8 cellular contexts compared by ENCODE assay signal in genomic region chr9:92986175-92987110, GRCh38. TPM values are rescaled to one million over a fixed set of nuclear protein-coding genes. Genes with fewer than 3 reads are reported as not detected.
A peak's percentile ranks its signal among the peaks of the same experiment; 100 is the strongest.
DNase-seq lines count a peak whose midpoint lies in the region; ATAC-seq and TF ChIP-seq lines count a peak whose summit lies in the region.

No MANE protein-coding gene starts in this region.

- no peak for ATAC-seq in stimulated activated effector memory CD8-positive, alpha-beta T cell treated with anti-CD3 and anti-CD28 coated beads, Interleukin-12 subunit alpha, Interleukin-12 subunit beta, amount 100 ng/mL, for 72 hours
- ATAC-seq in GM21825 (IDR thresholded peaks at IDR 0.05; ENCODE audit: unreplicated experiment) (no peak), GM21576 (IDR thresholded peaks at IDR 0.05; ENCODE audit: unreplicated experiment) (no peak)

- H3K4me3 Mint-ChIP-seq in activated CD4-positive, alpha-beta memory T cell treated with anti-CD3 and anti-CD28 coated beads, Interleukin-2, amount 10 ng/mL, durations not matched to agents 7 days and 5 days = no peak overlapping the region
- no peak overlapping the region for H3K4me3 Mint-ChIP-seq in stimulated activated effector memory CD8-positive, alpha-beta T cell treated with anti-CD3 and anti-CD28 coated beads, Interleukin-12 subunit alpha, Interleukin-12 subunit beta, amount 100 ng/mL, for 72 hours

- peaks cover 66% of the 10 kb centered on the region for H3K4me1 Mint-ChIP-seq in activated CD4-positive, alpha-beta memory T cell treated with anti-CD3 and anti-CD28 coated beads, Interleukin-2, amount 10 ng/mL, durations not matched to agents 7 days and 5 days
- peaks cover 68% of the 10 kb centered on the region for H3K4me1 Mint-ChIP-seq in stimulated activated effector memory CD8-positive, alpha-beta T cell treated with anti-CD3 and anti-CD28 coated beads, Interleukin-12 subunit alpha, Interleukin-12 subunit beta, amount 100 ng/mL, for 72 hours

- H3K27ac Mint-ChIP-seq in activated CD4-positive, alpha-beta memory T cell treated with anti-CD3 and anti-CD28 coated beads, Interleukin-2, amount 10 ng/mL, durations not matched to agents 7 days and 5 days = peak overlapping the region; percentile 48
- H3K27ac Mint-ChIP-seq in stimulated activated effector memory CD8-positive, alpha-beta T cell treated with anti-CD3 and anti-CD28 coated beads, Interleukin-12 subunit alpha, Interleukin-12 subunit beta, amount 100 ng/mL, for 72 hours = peak overlapping the region; percentile 66

- TF ChIP-seq CTCF in epithelial cell of proximal tubule (conservative IDR thresholded peaks at IDR 0.05; ENCODE audit: low read depth, low read length) = peak; percentile 62

- H3K9me3 Mint-ChIP-seq in activated CD4-positive, alpha-beta memory T cell treated with anti-CD3 and anti-CD28 coated beads, Interleukin-2, amount 10 ng/mL, durations not matched to agents 7 days and 5 days = peaks cover 28% of the 10 kb centered on the region
- H3K9me3 Mint-ChIP-seq in stimulated activated effector memory CD8-positive, alpha-beta T cell treated with anti-CD3 and anti-CD28 coated beads, Interleukin-12 subunit alpha, Interleukin-12 subunit beta, amount 100 ng/mL, for 72 hours = peaks cover 8% of the 10 kb centered on the region

- H3K4me3 ChIP-seq in epithelial cell of proximal tubule (ENCODE audit: low read depth, low read length) = no peak overlapping the region

- CTCF ChIA-PET in activated CD4-positive, alpha-beta memory T cell treated with anti-CD3 and anti-CD28 coated beads, Interleukin-2, amount 10 ng/mL, durations not matched to agents 7 days and 5 days (lab: Charles Lee) = interaction anchor here (1.2 to 2.4 kb wide), 2 partner anchors 8 to 17 kb away, joined by 3 to 14 read pairs; no protein-coding TSS in a partner anchor

- POLR2A ChIA-PET in activated CD4-positive, alpha-beta memory T cell treated with anti-CD3 and anti-CD28 coated beads, Interleukin-2, amount 10 ng/mL, durations not matched to agents 7 days and 5 days (lab: Charles Lee) = no interaction called here

- peaks cover 97% of the 10 kb centered on the region for H3K36me3 Mint-ChIP-seq in activated CD4-positive, alpha-beta memory T cell treated with anti-CD3 and anti-CD28 coated beads, Interleukin-2, amount 10 ng/mL, durations not matched to agents 7 days and 5 days (ENCODE audit: low read depth)
- peaks cover 84% of the 10 kb centered on the region for H3K36me3 Mint-ChIP-seq in stimulated activated effector memory CD8-positive, alpha-beta T cell treated with anti-CD3 and anti-CD28 coated beads, Interleukin-12 subunit alpha, Interleukin-12 subunit beta, amount 100 ng/mL, for 72 hours

- H3K27me3 Mint-ChIP-seq in activated CD4-positive, alpha-beta memory T cell treated with anti-CD3 and anti-CD28 coated beads, Interleukin-2, amount 10 ng/mL, durations not matched to agents 7 days and 5 days = no peaks in the 10 kb centered on the region

- DNase-seq in AML-193 (lab: John Stamatoyannopoulos, UW) (peak; percentile 31 to 41), HT-29 (ENCODE audit: low spot score) (peak; percentile 68), epithelial cell of proximal tubule (ENCODE audit: low read depth) (no peak), NCI-H2227 (lab: John Stamatoyannopoulos, UW; ENCODE audit: unreplicated experiment) (no peak)
- DNase-seq in activated CD4-positive, alpha-beta memory T cell treated with anti-CD3 and anti-CD28 coated beads, Interleukin-2, amount 10 ng/mL, durations not matched to agents 7 days and 5 days = peak; percentile 47
- no peak for DNase-seq in stimulated activated effector memory CD8-positive, alpha-beta T cell treated with anti-CD3 and anti-CD28 coated beads, Interleukin-12 subunit alpha, Interleukin-12 subunit beta, amount 100 ng/mL, for 72 hours (ENCODE audit: low spot score in 2 of 2)

RNA-seq across cellular contexts. Expression of gene FGD3, which starts 39.1 kb away (rescaled TPM):
- total RNA-seq in HT-29 (2014; rRNA removed; shearing (Covaris generic)) = 12.8 and 14.7 TPM in 2 replicates
- 100 to 1,000 TPM; 102 to 104 TPM for total RNA-seq in activated CD4-positive, alpha-beta memory T cell treated with anti-CD3 and anti-CD28 coated beads, Interleukin-2, amount 10 ng/mL, durations not matched to agents 7 days and 5 days
- total RNA-seq in epithelial cell of proximal tubule = 0.14 and 0.58 TPM in 2 replicates

Comparison
In these comparisons a context has a peak if more than half of its experiments do, and no peak if none do; other contexts are left out.
1. DNase-seq: peak in AML-193 (2 of 2), HT-29 (single experiment) and activated CD4-positive, alpha-beta memory T cell treated with anti-CD3 and anti-CD28 coated beads, Interleukin-2, amount 10 ng/mL, durations not matched to agents 7 days and 5 days (single experiment); none in epithelial cell of proximal tubule (single experiment), stimulated activated effector memory CD8-positive, alpha-beta T cell treated with anti-CD3 and anti-CD28 coated beads, Interleukin-12 subunit alpha, Interleukin-12 subunit beta, amount 100 ng/mL, for 72 hours (0 of 2) and NCI-H2227 (single experiment).